Comparison of ENCODE assay signal across 9 cellular contexts in genomic region chr20:43681468-43681942, GRCh38. TPM values are rescaled to one million over a fixed set of nuclear protein-coding genes. Genes with fewer than 3 reads are reported as not detected.
DNase-seq lines count a peak whose midpoint lies in the region; ATAC-seq, FAIRE-seq and TF ChIP-seq lines count a peak whose summit lies in the region.
"Had no signal": no experiment of that assay in that cellular context is flagged by ENCODE, and none has a peak within 500 bp of the region (broad histone marks: within the 10 kb centered on the region; RNA-seq: fewer than 3 reads in every experiment).

No MANE protein-coding gene starts in this region.

- CTCF ChIA-PET in K562 (lab: Yijun Ruan, JAX; ENCODE audit: low intra/inter-chr PET ratio) = interaction anchor here (1.0 kb wide), 1 partner anchor 96 kb away, joined by 3 read pairs; no protein-coding TSS in a partner anchor

- H3K79me2 ChIP-seq in K562 (ENCODE audit: control insufficient read depth, insufficient read depth, low read length) = peaks cover 22% of the 10 kb centered on the region

- H3K27ac ChIP-seq in K562 (ENCODE audit: extremely low read depth, low read depth, low read length) = no peak overlapping the region

- TF ChIP-seq EP300 in K562 (IDR thresholded peaks at IDR 0.05; ENCODE audit: low read length) = no peak

- no peak for DNase-seq in GM12864 (ENCODE audit: low read depth)
- DNase-seq in HTR-8/SVneo (ENCODE audit: insufficient read length, low spot score) = no peak
- DNase-seq in K562 (ENCODE audit: extremely low read depth in 1 of 4, low spot score in 3 of 4) = peak in 2 of 4 experiments; percentile 20 to 26
- DNase-seq in NCI-H748 (lab: John Stamatoyannopoulos, UW; ENCODE audit: unreplicated experiment) = no peak
- no peak for DNase-seq in occipital lobe (lab: John Stamatoyannopoulos, UW)
- no peak for DNase-seq in lower leg skin (ENCODE audit: low spot score in 2 of 2)

- FAIRE-seq in HTR-8/SVneo (lab: Jason Lieb, UNC) (peak; percentile 80), K562 (lab: Jason Lieb, UNC) (no peak)

- no peak overlapping the region for H3K4me2 ChIP-seq in K562 (ENCODE audit: insufficient read depth, low read length)

- intact Hi-C loops in K562 (cut with micrococcal nuclease) = no loop called here
- intact Hi-C loops in lower leg skin (cut with DNase I; ENCODE audit: low total_unique reads) = no loop called here

- H3K27me3 ChIP-seq in K562 (ENCODE audit: control insufficient read depth in 2 of 2, insufficient read depth in 2 of 2, low read length in 2 of 2) = no peaks in the 10 kb centered on the region

- no peak for TF ChIP-seq RAD21 in K562 (CRISPR knock-in tag; conservative IDR thresholded peaks at IDR 0.05 in 1 of 2, IDR thresholded peaks at IDR 0.05 in 1 of 2)

- H2AFZ ChIP-seq in K562 (ENCODE audit: low read depth, low read length) = no peak overlapping the region

- POLR2A ChIA-PET in K562 (lab: Yijun Ruan, JAX) = interaction anchor here (0.6 to 1.2 kb wide), 3 partner anchors 11 to 14 kb away, joined by 3 to 4 read pairs (median 3); no protein-coding TSS in a partner anchor

- peaks cover 9 to 10% of the 10 kb centered on the region in 2 experiments; a peak in 4 of 5 replicates for H3K4me1 ChIP-seq in K562 (replicated peaks in 1 of 2; ENCODE audit: control insufficient read depth in 2 of 2, insufficient read depth in 2 of 2, low read length in 2 of 2)

- in situ Hi-C loops in K562 (cut with MboI) = no loop called here

- peaks cover 6% of the 10 kb centered on the region for H3K9me1 ChIP-seq in K562 (ENCODE audit: control insufficient read depth, insufficient read depth, low read length)

- H3K4me3 ChIP-seq in GM12864 (ENCODE audit: low read depth, low read length) (peak overlapping the region; percentile 43), K562 (no peak overlapping the region), lower leg skin (ENCODE audit: low read depth, poor library complexity, severe bottlenecking) (no peak overlapping the region)

- no peak overlapping the region for H3K9ac ChIP-seq in K562 (ENCODE audit: insufficient read depth in 1 of 2, low read depth in 2 of 2, low read length in 2 of 2)

- TF ChIP-seq POLR2A in K562 (conservative IDR thresholded peaks at IDR 0.05) = no peak
- TF ChIP-seq POLR2A in lower leg skin (IDR thresholded peaks at IDR 0.05) = no peak

- WGBS in K562 (ENCODE audit: insufficient coverage, low coverage, missing lambda C conversion rate) = 95% methylated on average over 7 of the region's 8 CpGs
- 59 to 78% methylated on average over 8 of the region's 8 CpGs for WGBS in lower leg skin, 2 donors

- H3K36me3 ChIP-seq in K562 (ENCODE audit: control insufficient read depth, insufficient read depth, low read length) = peaks cover 59% of the 10 kb centered on the region; the same call in 2 of the 3 replicates

- peaks cover 16% of the 10 kb centered on the region for H4K20me1 ChIP-seq in K562 (replicated peaks; ENCODE audit: control insufficient read depth, insufficient read depth, low read length)

- TF ChIP-seq CTCF in GM12864 (IDR thresholded peaks at IDR 0.05; ENCODE audit: low read depth, low read length, missing control alignments) (peak; percentile 47), K562 (IDR thresholded peaks at IDR 0.05 in 2 of 3, conservative IDR thresholded peaks at IDR 0.05 in 1 of 3; ENCODE audit: insufficient read depth in 2 of 3, low read depth in 1 of 3, low read length in 3 of 3) (peak in 2 of 3 experiments; percentile 11 to 25; a peak in 1 of 6 replicates), lower leg skin (IDR thresholded peaks at IDR 0.05) (no peak)

- H3K9me3 ChIP-seq in K562 (replicated peaks; ENCODE audit: control insufficient read depth, insufficient read depth, low read depth, low read length) = no peaks in the 10 kb centered on the region

- no TSS peak for BruUV-seq in K562 (replicated peaks; lab: Mats Ljungman, UMichigan)

- ATAC-seq in GM21423 (IDR thresholded peaks at IDR 0.05; ENCODE audit: unreplicated experiment) (peak; percentile 12), K562 (0 out of 3 replicates have a peak, but pooled peaks have one; percentile 19), GM18873 (IDR thresholded peaks at IDR 0.05; ENCODE audit: low FRiP score, unreplicated experiment) (no peak)

TF ChIP-seq in K562, 482 proteins besides CTCF, POLR2A, EP300 and RAD21:
- TF ChIP-seq MTF1 (CRISPR knock-in tag; IDR thresholded peaks at IDR 0.05; ENCODE audit: borderline replicate concordance) = no peak

RNA-seq across cellular contexts. Expression of gene MYBL2, which starts 14.6 kb away (rescaled TPM):
- 25.5 and 54.2 TPM in 2 replicates for total RNA-seq in K562 (2011; cell fraction: chromatin; rRNA removed; ENCODE audit: low replicate concordance)
- total RNA-seq in K562 (2011; cell fraction: nucleolus; rRNA removed) = 28.0 and 31.8 TPM in 2 replicates
- 22.6 and 26.3 TPM in 2 replicates for total RNA-seq in K562 (2011; cell fraction: nucleoplasm; rRNA removed)
- total RNA-seq in K562 (2014; rRNA removed) (111 and 154 TPM in 2 replicates), K562 (2014; rRNA removed; fragmentation: Illumina TruSeq; extraction: Trizol) (26.2 and 31.1 TPM in 2 replicates), K562 (2015; rRNA removed; fragmentation: Illumina TruSeq; extraction: Trizol) (52.5 and 53.6 TPM in 2 replicates), K562 (2021) (161 and 169 TPM in 2 replicates), occipital lobe (0.47 TPM), lower leg skin (1 to 10 TPM in 2 of 4 donors, under 1 TPM in 2; 0.19 to 1.2 (median 0.71) TPM)
- polyA plus RNA-seq in K562 (2011; rRNA removed) (27.6 and 33.8 TPM in 2 replicates), K562 (2014; fragmentation: Illumina TruSeq; extraction: Trizol) (141 and 149 TPM in 2 replicates), K562 (2014; fragmentation: Nextera tagmentation; extraction: Ambion mirVana) (1 to 10 TPM; 4.4 to 6.3 TPM), K562 (2014; rRNA removed) (62.1 and 80.2 TPM in 2 replicates)
- 39.0 and 57.5 TPM in 2 replicates for polyA plus RNA-seq in K562 (2011; cell fraction: cytosol; rRNA removed)
- polyA plus RNA-seq in K562 (2011; cell fraction: nucleus; rRNA removed) = 29.2 and 49.4 TPM in 2 replicates
- polyA plus RNA-seq in K562 (2012) = 113 and 131 TPM in 2 replicates
- 27.8 and 34.3 TPM in 2 replicates for polyA minus RNA-seq in K562 (2011; rRNA and poly(A)+ RNA removed)
- polyA minus RNA-seq in K562 (2011; cell fraction: cytosol; rRNA and poly(A)+ RNA removed) = 57.3 and 64.6 TPM in 2 replicates
- 12.4 and 15.3 TPM in 2 replicates for polyA minus RNA-seq in K562 (2011; cell fraction: nucleus; rRNA and poly(A)+ RNA removed)

RNA-seq across cellular contexts. Expression of gene GTSF1L, which starts 45.3 kb away (rescaled TPM):
- not detected in 2 replicates for total RNA-seq in K562 (2011; cell fraction: chromatin; rRNA removed; ENCODE audit: low replicate concordance)
- not detected in 2 replicates for total RNA-seq in K562 (2011; cell fraction: nucleolus; rRNA removed)
- not detected in 2 replicates for total RNA-seq in K562 (2011; cell fraction: nucleoplasm; rRNA removed)
- not detected in 2 replicates for total RNA-seq in K562 (2014; rRNA removed)
- total RNA-seq in K562 (2014; rRNA removed; fragmentation: Illumina TruSeq; extraction: Trizol) = not detected in 2 replicates
- not detected in 2 replicates for total RNA-seq in K562 (2015; rRNA removed; fragmentation: Illumina TruSeq; extraction: Trizol)
- not detected in 2 replicates for total RNA-seq in K562 (2021)
- polyA plus RNA-seq in K562 (2011; rRNA removed) = not detected in 2 replicates
- polyA plus RNA-seq in K562 (2011; cell fraction: cytosol; rRNA removed) = not detected in 2 replicates
- not detected in 2 replicates for polyA plus RNA-seq in K562 (2011; cell fraction: nucleus; rRNA removed)
- polyA plus RNA-seq in K562 (2012) = not detected in 2 replicates
- not detected in 2 replicates for polyA plus RNA-seq in K562 (2014; fragmentation: Illumina TruSeq; extraction: Trizol)
- polyA plus RNA-seq in K562 (2014; fragmentation: Nextera tagmentation; extraction: Ambion mirVana) = not detected
- polyA plus RNA-seq in K562 (2014; rRNA removed) = not detected in 2 replicates
- not detected in 2 replicates for polyA minus RNA-seq in K562 (2011; rRNA and poly(A)+ RNA removed)
- polyA minus RNA-seq in K562 (2011; cell fraction: cytosol; rRNA and poly(A)+ RNA removed) = not detected in 2 replicates
- not detected in 2 replicates for polyA minus RNA-seq in K562 (2011; cell fraction: nucleus; rRNA and poly(A)+ RNA removed)
- not detected for total RNA-seq in occipital lobe
- total RNA-seq in lower leg skin = not detected
- total RNA-seq: NCI-H460 had no signal

Comparison
In these comparisons a context has a peak if more than half of its experiments do, and no peak if none do; other contexts are left out.
1. CTCF ChIP-seq: peak in GM12864 (single experiment) and K562 (2 of 3); none in lower leg skin (0 of 3).
2. RNA of gene MYBL2, which starts 14.6 kb away (total RNA-seq): 22.6 to 169 TPM in K562; 0.19 to 1.2 TPM in lower leg skin and 0.47 TPM in occipital lobe (single experiment); every median in the first group is over 10 times any median in the second.